Comparison of ENCODE assay signal across 11 cellular contexts in genomic region chr16:15518412-15519351, GRCh38.
DNase-seq lines count a peak whose midpoint lies in the region; ATAC-seq and TF ChIP-seq lines count a peak whose summit lies in the region.
"Had no signal": no experiment of that assay in that cellular context is flagged by ENCODE, and none has a peak within 500 bp of the region (broad histone marks: within the 10 kb centered on the region; RNA-seq: fewer than 3 reads in every experiment).

No MANE protein-coding gene starts in this region.

- H3K36me3 ChIP-seq in right lobe of liver = no peaks in the 10 kb centered on the region
- peaks cover 9 to 23% (median 16%) of the 10 kb centered on the region in 3 donors for H3K36me3 ChIP-seq in tibial artery
- H3K36me3 ChIP-seq in MM.1S (replicated peaks; ENCODE audit: insufficient read depth, low read length) = no peaks in the 10 kb centered on the region

- TF ChIP-seq POLR2A in right lobe of liver (IDR thresholded peaks at IDR 0.05) = no peak

- peaks cover 0 to 8% (median 3%) of the 10 kb centered on the region in 4 donors for H3K4me1 ChIP-seq in right lobe of liver
- peaks cover 0 to 19% (median 8%) of the 10 kb centered on the region in 4 donors for H3K4me1 ChIP-seq in tibial artery
- H3K4me1 ChIP-seq in MM.1S (ENCODE audit: low read length) = no peaks in the 10 kb centered on the region

- H3K27me3 ChIP-seq in right lobe of liver (no peaks in the 10 kb centered on the region), tibial artery (no peaks in the 10 kb centered on the region), MM.1S (replicated peaks; ENCODE audit: insufficient read depth, low read length) (no peaks in the 10 kb centered on the region)

- H3K9ac ChIP-seq in MM.1S (ENCODE audit: low read length) = no peak overlapping the region

- H2AFZ ChIP-seq in MM.1S (ENCODE audit: low read length) = no peak overlapping the region

- H3K4me3 ChIP-seq in right lobe of liver (no peak overlapping the region), tibial artery (no peak overlapping the region), MM.1S (ENCODE audit: low read length) (no peak overlapping the region)

- H3F3A ChIP-seq in MM.1S (ENCODE audit: insufficient read depth, low read length) = no peaks in the 10 kb centered on the region

- ATAC-seq in right lobe of liver (peak; percentile 39 to 63 (median 50)), GM18511 (IDR thresholded peaks at IDR 0.05; ENCODE audit: unreplicated experiment) (no peak)
- ATAC-seq: natural killer cell treated with Interleukin-12 subunit alpha and Interleukin-12 subunit beta and Interleukin-15 and Interleukin-18, amount 100 ng/mL, for 72 hours had no signal

- no peaks in the 10 kb centered on the region for H4K20me1 ChIP-seq in MM.1S (ENCODE audit: insufficient read depth, low read length)

- WGBS in right lobe of liver (ENCODE audit: insufficient coverage, low coverage, low lambda C conversion rate, missing lambda C conversion rate) = 65% methylated on average over 10 of the region's 11 CpGs

- TF ChIP-seq CTCF in right lobe of liver (IDR thresholded peaks at IDR 0.05) (no peak), tibial artery (IDR thresholded peaks at IDR 0.05) (no peak), MM.1S (IDR thresholded peaks at IDR 0.05; ENCODE audit: low read length) (no peak)

- peak overlapping the region in 1 of 3 donors; percentile 19 for H3K27ac ChIP-seq in right lobe of liver
- H3K27ac ChIP-seq in tibial artery = no peak overlapping the region
- H3K27ac ChIP-seq in MM.1S (ENCODE audit: low read length) = no peak overlapping the region

- no peaks in the 10 kb centered on the region for H3K9me2 ChIP-seq in MM.1S (replicated peaks; ENCODE audit: insufficient read depth, low read length)

- intact Hi-C loops in right lobe of liver (cut with DNase I) (no loop called here), tibial artery (cut with DNase I; ENCODE audit: low total_unique reads) (no loop called here)

- no peak overlapping the region for H3K4me2 ChIP-seq in MM.1S (ENCODE audit: low read depth, low read length)

- peak; percentile 62 for DNase-seq in NCI-H146 (lab: John Stamatoyannopoulos, UW)
- DNase-seq in dermis blood vessel endothelial cell = peak; percentile 37
- DNase-seq in right lobe of liver = no peak
- peak; percentile 63 to 68 for DNase-seq in tibial artery
- DNase-seq in activated CD4-positive, CD25-positive, alpha-beta regulatory T cell treated with anti-CD3 and anti-CD28 coated beads, Interleukin-2, amount 50 U/mL, for 72 hours = no peak
- no peak for DNase-seq in MM.1S
- DNase-seq in NCI-H1694 treated with DMSO at 0.1 percent for 48 hours (lab: John Stamatoyannopoulos, UW) = no peak
- DNase-seq: activated T-cell treated with anti-CD3 and anti-CD28 coated beads, Interleukin-2, amount 50 U/mL, for 48 hours; NCI-H1417 treated with DMSO at 0.1 percent for 48 hours had no signal

- H3K79me2 ChIP-seq in MM.1S (ENCODE audit: low read length) = no peaks in the 10 kb centered on the region

- H3K9me3 ChIP-seq in right lobe of liver (no peaks in the 10 kb centered on the region), tibial artery (no peaks in the 10 kb centered on the region), MM.1S (replicated peaks; ENCODE audit: insufficient read depth, low read length) (no peaks in the 10 kb centered on the region)

Comparison
In these comparisons a context has a peak if more than half of its experiments do, and no peak if none do; other contexts are left out.
1. DNase-seq: peak in NCI-H146 (single experiment), dermis blood vessel endothelial cell (single experiment) and tibial artery (2 of 2); none in right lobe of liver (0 of 3), activated CD4-positive, CD25-positive, alpha-beta regulatory T cell treated with anti-CD3 and anti-CD28 coated beads, Interleukin-2, amount 50 U/mL, for 72 hours (single experiment), MM.1S (single experiment) and NCI-H1694 treated with DMSO at 0.1 percent for 48 hours (single experiment).